In genomic region chr14:71137536-71138235, GRCh38 we compare ENCODE assay signal across 29 cellular contexts.
"Had no signal": no experiment of that assay in that cellular context is flagged by ENCODE, and none has a peak within 500 bp of the region (broad histone marks: within the 10 kb centered on the region; RNA-seq: fewer than 3 reads in every experiment).

No MANE protein-coding gene starts in this region.

- H3K36me3 ChIP-seq: heart right ventricle, left lung, pancreas, right lobe of liver, suprapubic skin, thyroid gland had no signal

- H3K4me1 ChIP-seq: pancreas, right lobe of liver, thyroid gland had no signal

- ATAC-seq: esophagus mucosa; foreskin keratinocyte; heart right ventricle; left cardiac atrium; left lung; naive thymus-derived CD4-positive, alpha-beta T cell; right lobe of liver; stimulated activated effector memory CD8-positive, alpha-beta T cell treated with anti-CD3 and anti-CD28 coated beads, Interleukin-12 subunit alpha, Interleukin-12 subunit beta, amount 100 ng/mL, for 72 hours; stimulated activated naive CD8-positive, alpha-beta T cell treated with anti-CD3 and anti-CD28 coated beads, Interleukin-15, Interleukin-2, amounts not matched to agents 100 U/mL and 50 U/mL, for 24 hours had no signal

- H3K27me3 Mint-ChIP-seq: dendritic cell treated with granulocyte-macrophage colony-stimulating factor and Interleukin-4, amounts not matched to agents 40 ng/mL and 50 ng/mL, for 4 days had no signal

- DNase-seq: central memory CD4-positive, alpha-beta T cell; effector CD8-positive, alpha-beta T cell; endodermal cell; foreskin keratinocyte; glutamatergic neuron; heart right ventricle; hippocampal formation; left cardiac atrium; left lung; mesendoderm; midbrain; naive thymus-derived CD4-positive, alpha-beta T cell; nephron progenitor cell; occipital lobe; pancreas; retina; right lobe of liver; stimulated activated CD4-positive, alpha-beta T cell treated with anti-CD3 and anti-CD28 coated beads, Interleukin-12 subunit alpha, Interleukin-12 subunit beta, amount 100 ng/mL, for 4 hours; stimulated activated CD4-positive, alpha-beta T cell treated with anti-CD3 and anti-CD28 coated beads, Interleukin-1b, Interleukin-23, amount 100 ng/mL, for 48 hours; stimulated activated CD4-positive, alpha-beta T cell treated with anti-CD3 and anti-CD28 coated beads, Interleukin-4, amount 100 ng/mL, for 1 hour; stimulated activated naive CD8-positive, alpha-beta T cell treated with anti-CD3 and anti-CD28 coated beads, Interleukin-15, Interleukin-2, amounts not matched to agents 100 U/mL and 50 U/mL, for 24 hours; thyroid gland; trophoblast cell had no signal

- H3K27ac ChIP-seq: epithelial cell of prostate, foreskin keratinocyte, heart right ventricle, left lung, pancreas, right lobe of liver, suprapubic skin, thyroid gland had no signal

- H3K27me3 ChIP-seq: foreskin keratinocyte, heart right ventricle, left lung, pancreas, right lobe of liver, suprapubic skin, thyroid gland had no signal

- H3K9me3 ChIP-seq: left lung, pancreas, right lobe of liver, suprapubic skin, thyroid gland had no signal

- H3K27ac Mint-ChIP-seq: endodermal cell; nephron progenitor cell; stimulated activated effector memory CD8-positive, alpha-beta T cell treated with anti-CD3 and anti-CD28 coated beads, Interleukin-12 subunit alpha, Interleukin-12 subunit beta, amount 100 ng/mL, for 72 hours had no signal

- H3K4me3 Mint-ChIP-seq: dendritic cell treated with granulocyte-macrophage colony-stimulating factor and Interleukin-4, amounts not matched to agents 40 ng/mL and 50 ng/mL, for 4 days; endodermal cell; naive thymus-derived CD4-positive, alpha-beta T cell; nephron progenitor cell; stimulated activated effector memory CD8-positive, alpha-beta T cell treated with anti-CD3 and anti-CD28 coated beads, Interleukin-12 subunit alpha, Interleukin-12 subunit beta, amount 100 ng/mL, for 72 hours had no signal

- H3K36me3 Mint-ChIP-seq: stimulated activated effector memory CD8-positive, alpha-beta T cell treated with anti-CD3 and anti-CD28 coated beads, Interleukin-12 subunit alpha, Interleukin-12 subunit beta, amount 100 ng/mL, for 72 hours had no signal

- H3K4me2 ChIP-seq: smooth muscle cell had no signal

- H3K4me3 ChIP-seq: heart right ventricle, left lung, pancreas, right lobe of liver, smooth muscle cell, suprapubic skin, thyroid gland had no signal

- H3K9me3 Mint-ChIP-seq: dendritic cell treated with granulocyte-macrophage colony-stimulating factor and Interleukin-4, amounts not matched to agents 40 ng/mL and 50 ng/mL, for 4 days; naive thymus-derived CD4-positive, alpha-beta T cell; stimulated activated effector memory CD8-positive, alpha-beta T cell treated with anti-CD3 and anti-CD28 coated beads, Interleukin-12 subunit alpha, Interleukin-12 subunit beta, amount 100 ng/mL, for 72 hours had no signal
